ENCODE assay signal across 16 cellular contexts in genomic region chr3:98855811-98856400, GRCh38. TPM values are rescaled to one million over a fixed set of nuclear protein-coding genes. Genes with fewer than 3 reads are reported as not detected.
DNase-seq lines count a peak whose midpoint lies in the region; ATAC-seq and TF ChIP-seq lines count a peak whose summit lies in the region.
"Had no signal": no experiment of that assay in that cellular context is flagged by ENCODE, and none has a peak within 500 bp of the region (broad histone marks: within the 10 kb centered on the region; RNA-seq: fewer than 3 reads in every experiment).

No MANE protein-coding gene starts in this region.

- H3K27ac Mint-ChIP-seq in neural progenitor cell, result no peak overlapping the region
- H3K27ac Mint-ChIP-seq: activated CD8-positive, alpha-beta memory T cell treated with anti-CD3 and anti-CD28 coated beads, Interleukin-2, amount 10 ng/mL, durations not matched to agents 7 days and 5 days; brain had no signal

- 81% methylated on average over 1 of the region's 1 CpG for WGBS in prostate gland

- H3K27ac ChIP-seq in neural progenitor cell, result no peak overlapping the region
- H3K27ac ChIP-seq in prostate gland, result no peak overlapping the region
- H3K27ac ChIP-seq: suprapubic skin had no signal

- DNase-seq in AG10803 (ENCODE audit: low read depth), result peak; percentile 94
- DNase-seq in MG63, result peak; percentile 63
- peak; percentile 94 for DNase-seq in choroid plexus epithelial cell (ENCODE audit: low read depth)
- DNase-seq in lung microvascular endothelial cell (ENCODE audit: low read depth in 2 of 2), result peak; percentile 50 to 80
- no peak for DNase-seq in neural progenitor cell (ENCODE audit: low spot score)
- no peak for DNase-seq in prostate gland (ENCODE audit: low spot score)
- no peak for DNase-seq in NAMALWA (ENCODE audit: low spot score)
- DNase-seq: activated CD8-positive, alpha-beta memory T cell treated with anti-CD3 and anti-CD28 coated beads, Interleukin-2, amount 10 ng/mL, durations not matched to agents 7 days and 5 days; heart right ventricle; naive B cell; NCI-H774; stimulated activated CD4-positive, alpha-beta T cell treated with anti-CD3 and anti-CD28 coated beads, Interleukin-4, amount 100 ng/mL, for 4 hours; T-helper 2 cell had no signal

- H2AFZ ChIP-seq in neural progenitor cell (replicated peaks), result no peak overlapping the region

- no peak overlapping the region for H3K9ac ChIP-seq in neural progenitor cell

- ATAC-seq in GM21786 (IDR thresholded peaks at IDR 0.05; ENCODE audit: unreplicated experiment), result no peak
- ATAC-seq: activated CD8-positive, alpha-beta memory T cell treated with anti-CD3 and anti-CD28 coated beads, Interleukin-2, amount 10 ng/mL, durations not matched to agents 7 days and 5 days had no signal

- TF ChIP-seq POLR2A in prostate gland (IDR thresholded peaks at IDR 0.05), result no peak

- no peaks in the 10 kb centered on the region for H4K20me1 ChIP-seq in neural progenitor cell (ENCODE audit: low read depth)

- H3K4me1 ChIP-seq in neural progenitor cell (no peaks in the 10 kb centered on the region), prostate gland (replicated peaks) (no peaks in the 10 kb centered on the region)

- H3K4me2 ChIP-seq in neural progenitor cell, result no peak overlapping the region

- intact Hi-C loops in prostate gland (cut with DNase I), result no loop called here

- H3K36me3 Mint-ChIP-seq in neural progenitor cell, result peaks cover 76% of the 10 kb centered on the region
- H3K36me3 Mint-ChIP-seq: activated CD8-positive, alpha-beta memory T cell treated with anti-CD3 and anti-CD28 coated beads, Interleukin-2, amount 10 ng/mL, durations not matched to agents 7 days and 5 days had no signal

- H3K4me1 Mint-ChIP-seq in neural progenitor cell, result no peaks in the 10 kb centered on the region
- H3K4me1 Mint-ChIP-seq: activated CD8-positive, alpha-beta memory T cell treated with anti-CD3 and anti-CD28 coated beads, Interleukin-2, amount 10 ng/mL, durations not matched to agents 7 days and 5 days had no signal

- H3K36me3 ChIP-seq in MG63, result peaks cover 31% of the 10 kb centered on the region
- no peaks in the 10 kb centered on the region for H3K36me3 ChIP-seq in neural progenitor cell
- no peaks in the 10 kb centered on the region for H3K36me3 ChIP-seq in prostate gland

- H3K27me3 ChIP-seq in MG63 (no peaks in the 10 kb centered on the region), neural progenitor cell (no peaks in the 10 kb centered on the region), prostate gland (replicated peaks; ENCODE audit: insufficient read depth) (no peaks in the 10 kb centered on the region)
- H3K27me3 ChIP-seq: heart right ventricle, suprapubic skin had no signal

- H3K4me3 Mint-ChIP-seq in neural progenitor cell, result no peak overlapping the region
- H3K4me3 Mint-ChIP-seq: activated CD8-positive, alpha-beta memory T cell treated with anti-CD3 and anti-CD28 coated beads, Interleukin-2, amount 10 ng/mL, durations not matched to agents 7 days and 5 days; brain; naive B cell had no signal

- H3K9me3 ChIP-seq in MG63 (peaks cover 13% of the 10 kb centered on the region), neural progenitor cell (ENCODE audit: low read depth) (no peaks in the 10 kb centered on the region), prostate gland (no peaks in the 10 kb centered on the region)

- H3K4me3 ChIP-seq in AG10803 (ENCODE audit: low read length) (no peak overlapping the region), MG63 (no peak overlapping the region), choroid plexus epithelial cell (ENCODE audit: low read depth, low read length) (no peak overlapping the region), neural progenitor cell (no peak overlapping the region), prostate gland (no peak overlapping the region)
- H3K4me3 ChIP-seq: heart right ventricle, suprapubic skin had no signal

- H3K79me2 ChIP-seq in neural progenitor cell (ENCODE audit: low read depth), result peaks cover 79% of the 10 kb centered on the region

- H3K27me3 Mint-ChIP-seq in neural progenitor cell (ENCODE audit: insufficient read depth, low read depth), result peaks cover 2% of the 10 kb centered on the region
- H3K27me3 Mint-ChIP-seq: activated CD8-positive, alpha-beta memory T cell treated with anti-CD3 and anti-CD28 coated beads, Interleukin-2, amount 10 ng/mL, durations not matched to agents 7 days and 5 days; brain; naive B cell had no signal

- H3K9me3 Mint-ChIP-seq in neural progenitor cell, result peaks cover 51% of the 10 kb centered on the region

- no peaks in the 10 kb centered on the region for H3F3A ChIP-seq in neural progenitor cell (ENCODE audit: low read depth)

- no peak for TF ChIP-seq CTCF in AG10803 (conservative IDR thresholded peaks at IDR 0.05; ENCODE audit: low read length)
- TF ChIP-seq CTCF in choroid plexus epithelial cell (conservative IDR thresholded peaks at IDR 0.05; ENCODE audit: low read depth, low read length), result no peak
- TF ChIP-seq CTCF in neural progenitor cell (IDR thresholded peaks at IDR 0.05), result no peak
- no peak for TF ChIP-seq CTCF in prostate gland (IDR thresholded peaks at IDR 0.05)

RNA-seq across cellular contexts. Expression of gene DCBLD2, which starts 45.6 kb away (rescaled TPM):
- 18.6 and 19.3 TPM in 2 replicates for total RNA-seq in MG63 (2014; rRNA removed; shearing (Covaris generic); ENCODE audit: low replicate concordance)
- total RNA-seq in lung microvascular endothelial cell, result 16.1 and 16.5 TPM in 2 replicates
- 85.8 and 145 TPM in 2 replicates for total RNA-seq in neural progenitor cell (ENCODE audit: low replicate concordance)
- 100 to 1,000 TPM in 1 of 2 donors, 10 to 100 TPM in 1; 26.4 to 151 TPM for total RNA-seq in prostate gland

Comparison
In these comparisons a context has a peak if more than half of its experiments do, and no peak if none do; other contexts are left out.
1. DNase-seq: peak in AG10803 (single experiment), MG63 (single experiment), choroid plexus epithelial cell (single experiment) and lung microvascular endothelial cell (2 of 2); none in neural progenitor cell (single experiment), prostate gland (single experiment) and NAMALWA (single experiment).